ENCODE assay signal across 29 cellular contexts in genomic region chr18:75809392-75809791, GRCh38.
DNase-seq lines count a peak whose midpoint lies in the region; ATAC-seq and TF ChIP-seq lines count a peak whose summit lies in the region.
"Had no signal": no experiment of that assay in that cellular context is flagged by ENCODE, and none has a peak within 500 bp of the region (broad histone marks: within the 10 kb centered on the region; RNA-seq: fewer than 3 reads in every experiment).

No MANE protein-coding gene starts in this region.

- no peaks in the 10 kb centered on the region for H3K79me2 ChIP-seq in SK-N-SH (ENCODE audit: insufficient read depth)

- H3K4me3 Mint-ChIP-seq in Caco-2 (ENCODE audit: unreplicated experiment) = peak overlapping the region; percentile 49
- H3K4me3 Mint-ChIP-seq: activated T-cell treated with anti-CD3 and anti-CD28 coated beads, Interleukin-2, amount 50 U/mL, for 72 hours; CD8-positive, alpha-beta memory T cell; neural crest cell; T-helper 17 cell had no signal

- CTCF ChIA-PET in Caco-2 (lab: Charles Lee) = no interaction called here
- CTCF ChIA-PET in SK-N-SH (lab: Yijun Ruan, JAX) = interaction anchor here (1.3 kb wide), 1 partner anchor 14 kb away, joined by 3 read pairs; no protein-coding TSS in a partner anchor

- no peak for TF ChIP-seq RAD21 in SK-N-SH (IDR thresholded peaks at IDR 0.05; ENCODE audit: low read length)

- H3K4me3 ChIP-seq in Caco-2 (ENCODE audit: low read depth, low read length) (no peak overlapping the region), mesodermal cell (ENCODE audit: extremely low read depth, insufficient read depth, low read length, poor library complexity, severe bottlenecking) (no peak overlapping the region), rectal smooth muscle tissue (ENCODE audit: low read length) (peak overlapping the region; percentile 3), SK-N-SH (ENCODE audit: low read depth in 2 of 2, low read length in 1 of 2) (no peak overlapping the region)
- H3K4me3 ChIP-seq: ascending aorta, cardiac muscle cell, PC-9, right atrium auricular region had no signal

- TF ChIP-seq CTCF in Caco-2 (IDR thresholded peaks at IDR 0.05; ENCODE audit: insufficient read depth in 1 of 2, low read depth in 1 of 2, low read length in 1 of 2, severe bottlenecking in 1 of 2, unreplicated experiment in 1 of 2) (no peak), SK-N-SH (IDR thresholded peaks at IDR 0.05) (no peak)

- H2AFZ ChIP-seq in SK-N-SH (ENCODE audit: low read depth) = no peak overlapping the region
- H2AFZ ChIP-seq: PC-9 had no signal

- H3K9me2 ChIP-seq in SK-N-SH = no peaks in the 10 kb centered on the region

- no peaks in the 10 kb centered on the region for H3K27me3 Mint-ChIP-seq in Caco-2 (ENCODE audit: insufficient read depth, unreplicated experiment)

- intact Hi-C loops in Caco-2 (cut with micrococcal nuclease; ENCODE audit: unreplicated experiment) = no loop called here

- H3K27me3 ChIP-seq in Caco-2 (replicated peaks; ENCODE audit: control insufficient read depth, insufficient read depth, low read length) (no peaks in the 10 kb centered on the region), rectal smooth muscle tissue (ENCODE audit: control insufficient read depth, insufficient read depth, low read length) (no peaks in the 10 kb centered on the region), SK-N-SH (ENCODE audit: insufficient read depth) (no peaks in the 10 kb centered on the region)
- H3K27me3 ChIP-seq: ascending aorta, BE2C, cardiac muscle cell, right atrium auricular region had no signal

- H3K36me3 Mint-ChIP-seq in Caco-2 (ENCODE audit: insufficient read depth, unreplicated experiment) = no peaks in the 10 kb centered on the region
- H3K36me3 Mint-ChIP-seq: CD8-positive, alpha-beta memory T cell had no signal

- WGBS in mesodermal cell (ENCODE audit: insufficient coverage in 2 of 2), 2 experiments = 89 to 93% methylated on average over 9 of the region's 9 CpGs
- 57% methylated on average over 9 of the region's 9 CpGs for WGBS in SK-N-SH (ENCODE audit: low lambda C conversion rate)

- no peak overlapping the region for H3K9ac ChIP-seq in rectal smooth muscle tissue (ENCODE audit: low read length)
- H3K9ac ChIP-seq in SK-N-SH = no peak overlapping the region

- no peak for ATAC-seq in HG02840 (IDR thresholded peaks at IDR 0.05; ENCODE audit: low FRiP score, unreplicated experiment)
- ATAC-seq in GM21786 (IDR thresholded peaks at IDR 0.05; ENCODE audit: unreplicated experiment) = no peak
- ATAC-seq: activated CD4-positive, CD25-positive, alpha-beta regulatory T cell treated with anti-CD3 and anti-CD28 coated beads, Interleukin-2, amount 50 U/mL, for 24 hours; activated T-cell treated with anti-CD3 and anti-CD28 coated beads, Interleukin-2, amount 50 U/mL, for 72 hours; left ventricle myocardium superior; SK-N-SH treated with all-trans-retinoic acid at 6 μM for 48 hours; T-helper 17 cell had no signal

- H3K4me2 ChIP-seq in SK-N-SH = no peak overlapping the region
- H3K4me2 ChIP-seq: PC-9 had no signal

- H3K4me1 ChIP-seq in Caco-2 = no peaks in the 10 kb centered on the region
- H3K4me1 ChIP-seq in mesodermal cell (ENCODE audit: control insufficient read depth, insufficient read depth, low read length, poor library complexity, severe bottlenecking) = peaks cover 34% of the 10 kb centered on the region
- H3K4me1 ChIP-seq in rectal smooth muscle tissue (ENCODE audit: control insufficient read depth, insufficient read depth, low read length) = peaks cover 13% of the 10 kb centered on the region
- H3K4me1 ChIP-seq in SK-N-SH (ENCODE audit: control insufficient read depth in 1 of 2, insufficient read depth in 2 of 2, low read depth in 1 of 2, low read length in 1 of 2) = no peaks in the 10 kb centered on the region
- H3K4me1 ChIP-seq: ascending aorta, BE2C, right atrium auricular region had no signal

- H3K36me3 ChIP-seq in Caco-2 (ENCODE audit: control insufficient read depth, insufficient read depth, low read length) = no peaks in the 10 kb centered on the region
- H3K36me3 ChIP-seq in mesodermal cell (ENCODE audit: control insufficient read depth, insufficient read depth, low read length) = no peaks in the 10 kb centered on the region
- H3K36me3 ChIP-seq in rectal smooth muscle tissue (ENCODE audit: control insufficient read depth, insufficient read depth, low read length) = no peaks in the 10 kb centered on the region
- H3K36me3 ChIP-seq in SK-N-SH (replicated peaks in 1 of 2; ENCODE audit: control insufficient read depth in 1 of 2, insufficient read depth in 2 of 2, low read length in 1 of 2) = no peaks in the 10 kb centered on the region
- H3K36me3 ChIP-seq: ascending aorta, BE2C, cardiac muscle cell, right atrium auricular region, tibial artery had no signal

- BruUV-seq in Caco-2 (replicated peaks; lab: Mats Ljungman, UMichigan) = no TSS peak

- H4K20me1 ChIP-seq in SK-N-SH (ENCODE audit: insufficient read depth) = no peaks in the 10 kb centered on the region

- H3K9me3 Mint-ChIP-seq in Caco-2 (ENCODE audit: unreplicated experiment) = no peaks in the 10 kb centered on the region
- H3K9me3 Mint-ChIP-seq: activated T-cell treated with anti-CD3 and anti-CD28 coated beads, Interleukin-2, amount 50 U/mL, for 72 hours; neural crest cell had no signal

- H3K4me1 Mint-ChIP-seq in Caco-2 (ENCODE audit: low read depth, unreplicated experiment) = peaks cover 6% of the 10 kb centered on the region
- H3K4me1 Mint-ChIP-seq: CD8-positive, alpha-beta memory T cell; T-helper 17 cell had no signal

- H3K27ac Mint-ChIP-seq in Caco-2 (ENCODE audit: unreplicated experiment) = no peak overlapping the region
- H3K27ac Mint-ChIP-seq: activated T-cell treated with anti-CD3 and anti-CD28 coated beads, Interleukin-2, amount 50 U/mL, for 72 hours; CD8-positive, alpha-beta memory T cell; T-helper 17 cell had no signal

- DNase-seq in Caco-2 = no peak
- peak; percentile 46 for DNase-seq in NCI-H748 treated with DMSO at 0.1 percent for 48 hours (lab: John Stamatoyannopoulos, UW)
- DNase-seq in SK-N-SH = no peak
- DNase-seq in inferior parietal cortex (ENCODE audit: extremely low spot score) = no peak
- DNase-seq: ACHN; activated CD4-positive, alpha-beta T cell treated with anti-CD3 and anti-CD28 coated beads, Interleukin-2, amount 50 U/mL, for 48 hours; activated T-cell treated with anti-CD3 and anti-CD28 coated beads, Interleukin-2, amount 50 U/mL, for 72 hours; BE2C; CD8-positive, alpha-beta memory T cell; DMS79 treated with DMSO at 0.1 percent for 48 hours; effector CD4-positive, alpha-beta T cell; GF-D8; IMR-90; left ventricle myocardium superior; NCI-H187; PC-9; stimulated activated CD4-positive, alpha-beta T cell treated with anti-CD3 and anti-CD28 coated beads, Interleukin-2, amount 100 ng/mL, for 48 hours; T-helper 17 cell; tibial artery had no signal

- no peak for TF ChIP-seq EP300 in SK-N-SH (IDR thresholded peaks at IDR 0.05; ENCODE audit: borderline replicate concordance in 1 of 2, low read depth in 1 of 2, low read length in 1 of 2)

- H3F3A ChIP-seq in SK-N-SH (replicated peaks; ENCODE audit: insufficient read depth) = no peaks in the 10 kb centered on the region

- H3K9me3 ChIP-seq in Caco-2 (no peaks in the 10 kb centered on the region), mesodermal cell (ENCODE audit: control insufficient read depth, low read length) (no peaks in the 10 kb centered on the region), SK-N-SH (no peaks in the 10 kb centered on the region)
- H3K9me3 ChIP-seq: ascending aorta, BE2C, right atrium auricular region, tibial artery had no signal

- POLR2A ChIA-PET in Caco-2 (lab: Charles Lee) = no interaction called here
- POLR2A ChIA-PET in SK-N-SH (lab: Yijun Ruan, JAX) = interaction anchor here (0.6 kb wide), 1 partner anchor 148 kb away, joined by 3 read pairs; no protein-coding TSS in a partner anchor

- peak overlapping the region; percentile 97 for H3K27ac ChIP-seq in mesodermal cell (ENCODE audit: low read depth, low read length, severe bottlenecking)
- H3K27ac ChIP-seq in rectal smooth muscle tissue (ENCODE audit: low read depth, low read length) = peak overlapping the region; percentile 2
- H3K27ac ChIP-seq in SK-N-SH (ENCODE audit: low read depth in 2 of 2, low read length in 1 of 2) = no peak overlapping the region
- H3K27ac ChIP-seq: ascending aorta, cardiac muscle cell, PC-9, right atrium auricular region, tibial artery had no signal

TF ChIP-seq in SK-N-SH, 30 proteins besides CTCF, POLR2A, EP300 and RAD21:
- TF ChIP-seq FOSL2 (IDR thresholded peaks at IDR 0.05; ENCODE audit: borderline replicate concordance, low read depth) (no peak), ELF1 (IDR thresholded peaks at IDR 0.05) (no peak), YY1 (IDR thresholded peaks at IDR 0.05; ENCODE audit: low read depth) (no peak), TEAD4 (IDR thresholded peaks at IDR 0.05; ENCODE audit: borderline replicate concordance, insufficient read depth) (no peak), MXI1 (IDR thresholded peaks at IDR 0.05; ENCODE audit: low read depth, low read length) (no peak), NFIC (IDR thresholded peaks at IDR 0.05; ENCODE audit: borderline replicate concordance) (no peak), TCF12 (IDR thresholded peaks at IDR 0.05) (no peak)
- TF ChIP-seq, protein P1, sequence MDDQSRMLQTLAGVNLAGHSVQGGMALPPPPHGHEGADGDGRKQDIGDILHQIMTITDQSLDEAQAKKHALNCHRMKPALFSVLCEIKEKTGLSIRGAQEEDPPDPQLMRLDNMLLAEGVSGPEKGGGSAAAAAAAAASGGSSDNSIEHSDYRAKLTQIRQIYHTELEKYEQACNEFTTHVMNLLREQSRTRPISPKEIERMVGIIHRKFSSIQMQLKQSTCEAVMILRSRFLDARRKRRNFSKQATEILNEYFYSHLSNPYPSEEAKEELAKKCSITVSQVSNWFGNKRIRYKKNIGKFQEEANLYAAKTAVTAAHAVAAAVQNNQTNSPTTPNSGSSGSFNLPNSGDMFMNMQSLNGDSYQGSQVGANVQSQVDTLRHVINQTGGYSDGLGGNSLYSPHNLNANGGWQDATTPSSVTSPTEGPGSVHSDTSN (IDR thresholded peaks at IDR 0.05) = no peak

Comparison
In these comparisons a context has a peak if more than half of its experiments do, and no peak if none do; other contexts are left out.
1. H3K27ac ChIP-seq: peak in mesodermal cell (single experiment) and rectal smooth muscle tissue (single experiment); none in SK-N-SH (0 of 2).